ENCODE assay signal across 1 cellular context in the genomic region with DNA sequence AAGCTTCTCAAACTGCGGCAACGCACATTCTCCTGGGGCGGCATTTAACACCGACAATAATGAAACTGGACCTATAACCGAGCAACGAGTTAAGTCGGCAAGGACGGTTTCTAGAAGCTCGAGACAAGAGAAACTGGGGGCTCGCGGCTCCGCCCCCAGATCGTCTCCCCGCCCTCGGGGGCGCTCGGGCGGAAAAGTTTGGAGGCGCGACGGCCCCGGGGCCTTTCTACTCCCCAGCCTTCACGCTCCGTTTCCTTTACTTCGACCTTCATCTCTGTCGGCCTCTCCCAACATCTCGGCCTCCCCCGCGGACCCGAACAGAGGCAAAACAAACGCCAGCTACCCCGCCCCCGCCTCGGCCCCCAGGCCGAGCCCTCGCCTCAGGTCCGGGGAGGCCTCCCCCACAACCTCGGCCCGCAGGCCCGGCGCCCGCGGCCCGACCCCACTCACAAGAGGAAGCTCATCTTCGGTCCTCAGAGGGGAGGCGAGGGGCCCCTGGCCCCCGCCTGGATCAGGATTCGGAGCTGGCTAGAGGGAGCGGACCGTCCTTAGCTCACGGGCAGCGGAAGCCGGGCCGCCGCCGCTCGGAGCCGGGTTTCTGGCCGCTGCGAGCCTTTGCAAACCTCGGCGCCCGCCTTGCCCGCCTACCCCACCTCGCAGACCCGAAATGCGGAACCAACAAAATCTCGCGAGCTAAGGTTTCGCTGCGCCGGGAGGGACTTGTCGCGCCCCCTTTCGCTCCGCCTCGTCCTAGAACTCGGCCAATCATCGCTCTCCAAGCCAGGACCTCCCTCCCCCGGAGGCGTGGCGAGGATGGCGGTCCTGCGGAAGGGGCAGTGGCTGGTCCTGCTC.
TF ChIP-seq lines count a peak whose summit lies in the region.

A gene (minus strand): TSS at position 669 of the 852 bp plus-strand sequence. CDS start 205 bp downstream, at position 464.

TF ChIP-seq in HepG2, 621 proteins besides CTCF, POLR2A, EP300 and RAD21 (continued from another document and continues in another):
- TF ChIP-seq, protein P1, sequence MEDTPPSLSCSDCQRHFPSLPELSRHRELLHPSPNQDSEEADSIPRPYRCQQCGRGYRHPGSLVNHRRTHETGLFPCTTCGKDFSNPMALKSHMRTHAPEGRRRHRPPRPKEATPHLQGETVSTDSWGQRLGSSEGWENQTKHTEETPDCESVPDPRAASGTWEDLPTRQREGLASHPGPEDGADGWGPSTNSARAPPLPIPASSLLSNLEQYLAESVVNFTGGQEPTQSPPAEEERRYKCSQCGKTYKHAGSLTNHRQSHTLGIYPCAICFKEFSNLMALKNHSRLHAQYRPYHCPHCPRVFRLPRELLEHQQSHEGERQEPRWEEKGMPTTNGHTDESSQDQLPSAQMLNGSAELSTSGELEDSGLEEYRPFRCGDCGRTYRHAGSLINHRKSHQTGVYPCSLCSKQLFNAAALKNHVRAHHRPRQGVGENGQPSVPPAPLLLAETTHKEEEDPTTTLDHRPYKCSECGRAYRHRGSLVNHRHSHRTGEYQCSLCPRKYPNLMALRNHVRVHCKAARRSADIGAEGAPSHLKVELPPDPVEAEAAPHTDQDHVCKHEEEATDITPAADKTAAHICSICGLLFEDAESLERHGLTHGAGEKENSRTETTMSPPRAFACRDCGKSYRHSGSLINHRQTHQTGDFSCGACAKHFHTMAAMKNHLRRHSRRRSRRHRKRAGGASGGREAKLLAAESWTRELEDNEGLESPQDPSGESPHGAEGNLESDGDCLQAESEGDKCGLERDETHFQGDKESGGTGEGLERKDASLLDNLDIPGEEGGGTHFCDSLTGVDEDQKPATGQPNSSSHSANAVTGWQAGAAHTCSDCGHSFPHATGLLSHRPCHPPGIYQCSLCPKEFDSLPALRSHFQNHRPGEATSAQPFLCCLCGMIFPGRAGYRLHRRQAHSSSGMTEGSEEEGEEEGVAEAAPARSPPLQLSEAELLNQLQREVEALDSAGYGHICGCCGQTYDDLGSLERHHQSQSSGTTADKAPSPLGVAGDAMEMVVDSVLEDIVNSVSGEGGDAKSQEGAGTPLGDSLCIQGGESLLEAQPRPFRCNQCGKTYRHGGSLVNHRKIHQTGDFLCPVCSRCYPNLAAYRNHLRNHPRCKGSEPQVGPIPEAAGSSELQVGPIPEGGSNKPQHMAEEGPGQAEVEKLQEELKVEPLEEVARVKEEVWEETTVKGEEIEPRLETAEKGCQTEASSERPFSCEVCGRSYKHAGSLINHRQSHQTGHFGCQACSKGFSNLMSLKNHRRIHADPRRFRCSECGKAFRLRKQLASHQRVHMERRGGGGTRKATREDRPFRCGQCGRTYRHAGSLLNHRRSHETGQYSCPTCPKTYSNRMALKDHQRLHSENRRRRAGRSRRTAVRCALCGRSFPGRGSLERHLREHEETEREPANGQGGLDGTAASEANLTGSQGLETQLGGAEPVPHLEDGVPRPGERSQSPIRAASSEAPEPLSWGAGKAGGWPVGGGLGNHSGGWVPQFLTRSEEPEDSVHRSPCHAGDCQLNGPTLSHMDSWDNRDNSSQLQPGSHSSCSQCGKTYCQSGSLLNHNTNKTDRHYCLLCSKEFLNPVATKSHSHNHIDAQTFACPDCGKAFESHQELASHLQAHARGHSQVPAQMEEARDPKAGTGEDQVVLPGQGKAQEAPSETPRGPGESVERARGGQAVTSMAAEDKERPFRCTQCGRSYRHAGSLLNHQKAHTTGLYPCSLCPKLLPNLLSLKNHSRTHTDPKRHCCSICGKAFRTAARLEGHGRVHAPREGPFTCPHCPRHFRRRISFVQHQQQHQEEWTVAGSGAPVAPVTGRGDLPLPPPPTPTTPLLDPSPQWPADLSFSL (CRISPR knock-in tag; IDR thresholded peaks at IDR 0.05): no peak
- TF ChIP-seq SIX1 (CRISPR knock-in tag; IDR thresholded peaks at IDR 0.05; ENCODE audit: borderline replicate concordance): no peak
- no peak for TF ChIP-seq HMG20B (CRISPR knock-in tag; conservative IDR thresholded peaks at IDR 0.05)
- no peak; the same call in 1 of the 2 replicates for TF ChIP-seq CHCHD3 (CRISPR knock-in tag; IDR thresholded peaks at IDR 0.05)
- TF ChIP-seq, protein P2, sequence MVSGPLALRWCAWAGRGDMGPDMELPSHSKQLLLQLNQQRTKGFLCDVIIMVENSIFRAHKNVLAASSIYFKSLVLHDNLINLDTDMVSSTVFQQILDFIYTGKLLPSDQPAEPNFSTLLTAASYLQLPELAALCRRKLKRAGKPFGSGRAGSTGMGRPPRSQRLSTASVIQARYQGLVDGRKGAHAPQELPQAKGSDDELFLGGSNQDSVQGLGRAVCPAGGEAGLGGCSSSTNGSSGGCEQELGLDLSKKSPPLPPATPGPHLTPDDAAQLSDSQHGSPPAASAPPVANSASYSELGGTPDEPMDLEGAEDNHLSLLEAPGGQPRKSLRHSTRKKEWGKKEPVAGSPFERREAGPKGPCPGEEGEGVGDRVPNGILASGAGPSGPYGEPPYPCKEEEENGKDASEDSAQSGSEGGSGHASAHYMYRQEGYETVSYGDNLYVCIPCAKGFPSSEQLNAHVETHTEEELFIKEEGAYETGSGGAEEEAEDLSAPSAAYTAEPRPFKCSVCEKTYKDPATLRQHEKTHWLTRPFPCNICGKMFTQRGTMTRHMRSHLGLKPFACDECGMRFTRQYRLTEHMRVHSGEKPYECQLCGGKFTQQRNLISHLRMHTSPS (CRISPR knock-in tag; IDR thresholded peaks at IDR 0.05; ENCODE audit: low read depth): 0 out of 2 replicates have a peak, but pooled peaks have one; percentile 21
- peak; percentile 62 for TF ChIP-seq KAT7 (CRISPR knock-in tag; IDR thresholded peaks at IDR 0.05; ENCODE audit: borderline replicate concordance)
- no peak for TF ChIP-seq ZNF589 (CRISPR knock-in tag; conservative IDR thresholded peaks at IDR 0.05)
- peak; percentile 90 for TF ChIP-seq ZNF605 (CRISPR knock-in tag; IDR thresholded peaks at IDR 0.05)
- no peak; the same call in 1 of the 2 replicates for TF ChIP-seq ZIK1 (CRISPR knock-in tag; IDR thresholded peaks at IDR 0.05; ENCODE audit: borderline replicate concordance, low read depth)
- no peak for TF ChIP-seq KDM6A (CRISPR knock-in tag; IDR thresholded peaks at IDR 0.05; ENCODE audit: low read depth)
- no peak for TF ChIP-seq TCF12 (IDR thresholded peaks at IDR 0.05)
- no peak for TF ChIP-seq TCF12 (CRISPR knock-in tag; IDR thresholded peaks at IDR 0.05)
- no peak for TF ChIP-seq JUN (CRISPR knock-in tag; IDR thresholded peaks at IDR 0.05)
- TF ChIP-seq RBFOX2 (IDR thresholded peaks at IDR 0.05; ENCODE audit: low read depth, low read length): peak; percentile 99
- TF ChIP-seq ZNF446 (CRISPR knock-in tag; IDR thresholded peaks at IDR 0.05): no peak
- TF ChIP-seq PITX1 (CRISPR knock-in tag; IDR thresholded peaks at IDR 0.05): peak; percentile 3; the same call in 1 of the 2 replicates
- peak; percentile 72 for TF ChIP-seq HOXA5 (CRISPR knock-in tag; IDR thresholded peaks at IDR 0.05)
- TF ChIP-seq KDM1A (CRISPR knock-in tag; IDR thresholded peaks at IDR 0.05): no peak
- peak; percentile 81; the same call in 1 of the 2 replicates for TF ChIP-seq GLI4 (CRISPR knock-in tag; IDR thresholded peaks at IDR 0.05; ENCODE audit: borderline replicate concordance)
- TF ChIP-seq ZSCAN20 (CRISPR knock-in tag; IDR thresholded peaks at IDR 0.05; ENCODE audit: borderline replicate concordance): no peak
- TF ChIP-seq, protein P3, sequence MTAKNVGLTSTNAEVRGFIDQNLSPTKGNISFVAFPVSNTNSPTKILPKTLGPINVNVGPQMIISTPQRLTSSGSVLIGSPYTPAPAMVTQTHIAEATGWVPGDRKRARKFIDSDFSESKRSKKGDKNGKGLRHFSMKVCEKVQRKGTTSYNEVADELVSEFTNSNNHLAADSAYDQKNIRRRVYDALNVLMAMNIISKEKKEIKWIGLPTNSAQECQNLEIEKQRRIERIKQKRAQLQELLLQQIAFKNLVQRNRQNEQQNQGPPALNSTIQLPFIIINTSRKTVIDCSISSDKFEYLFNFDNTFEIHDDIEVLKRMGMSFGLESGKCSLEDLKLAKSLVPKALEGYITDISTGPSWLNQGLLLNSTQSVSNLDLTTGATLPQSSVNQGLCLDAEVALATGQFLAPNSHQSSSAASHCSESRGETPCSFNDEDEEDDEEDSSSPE (CRISPR knock-in tag; IDR thresholded peaks at IDR 0.05): no peak; the same call in 1 of the 2 replicates
- no peak for TF ChIP-seq ZNF879 (CRISPR knock-in tag; IDR thresholded peaks at IDR 0.05)
- TF ChIP-seq, protein P4, sequence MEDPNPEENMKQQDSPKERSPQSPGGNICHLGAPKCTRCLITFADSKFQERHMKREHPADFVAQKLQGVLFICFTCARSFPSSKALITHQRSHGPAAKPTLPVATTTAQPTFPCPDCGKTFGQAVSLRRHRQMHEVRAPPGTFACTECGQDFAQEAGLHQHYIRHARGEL (CRISPR knock-in tag; IDR thresholded peaks at IDR 0.05): no peak
- TF ChIP-seq, protein P5, sequence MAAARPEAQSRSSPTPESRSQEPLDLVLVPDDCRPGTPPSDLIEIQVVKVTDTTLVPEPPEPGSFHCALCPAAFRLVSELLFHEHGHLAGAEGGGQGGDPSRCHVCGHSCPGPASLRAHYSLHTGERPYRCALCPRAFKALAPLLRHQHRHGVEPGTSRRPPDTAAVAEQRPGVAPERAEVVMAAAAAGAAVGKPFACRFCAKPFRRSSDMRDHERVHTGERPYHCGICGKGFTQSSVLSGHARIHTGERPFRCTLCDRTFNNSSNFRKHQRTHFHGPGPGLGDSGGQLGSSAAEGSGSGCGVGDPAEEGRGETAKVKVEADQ (CRISPR knock-in tag; IDR thresholded peaks at IDR 0.05; ENCODE audit: borderline replicate concordance): peak; percentile 91; the same call in 1 of the 2 replicates
- peak; percentile 49; the same call in 1 of the 2 replicates for TF ChIP-seq SAFB2 (CRISPR knock-in tag; IDR thresholded peaks at IDR 0.05; ENCODE audit: borderline replicate concordance, low read depth)
- TF ChIP-seq, protein P6, sequence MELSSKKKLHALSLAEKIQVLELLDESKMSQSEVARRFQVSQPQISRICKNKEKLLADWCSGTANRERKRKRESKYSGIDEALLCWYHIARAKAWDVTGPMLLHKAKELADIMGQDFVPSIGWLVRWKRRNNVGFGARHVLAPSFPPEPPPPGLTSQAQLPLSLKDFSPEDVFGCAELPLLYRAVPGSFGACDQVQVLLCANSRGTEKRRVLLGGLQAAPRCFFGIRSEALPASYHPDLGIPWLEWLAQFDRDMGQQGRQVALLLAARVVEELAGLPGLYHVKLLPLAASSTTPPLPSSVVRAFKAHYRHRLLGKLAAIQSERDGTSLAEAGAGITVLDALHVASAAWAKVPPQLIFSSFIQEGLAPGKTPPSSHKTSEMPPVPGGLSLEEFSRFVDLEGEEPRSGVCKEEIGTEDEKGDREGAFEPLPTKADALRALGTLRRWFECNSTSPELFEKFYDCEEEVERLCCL (CRISPR knock-in tag; IDR thresholded peaks at IDR 0.05; ENCODE audit: borderline replicate concordance): no peak; the same call in 1 of the 2 replicates
- TF ChIP-seq FOXK2 (IDR thresholded peaks at IDR 0.05): no peak
- peak; percentile 81 for TF ChIP-seq SRSF1 (optimal IDR thresholded peaks at IDR 0.05; ENCODE audit: low read depth, low read length)
- no peak; the same call in 1 of the 2 replicates for TF ChIP-seq ZNF709 (CRISPR knock-in tag; IDR thresholded peaks at IDR 0.05)
- TF ChIP-seq, protein P7, sequence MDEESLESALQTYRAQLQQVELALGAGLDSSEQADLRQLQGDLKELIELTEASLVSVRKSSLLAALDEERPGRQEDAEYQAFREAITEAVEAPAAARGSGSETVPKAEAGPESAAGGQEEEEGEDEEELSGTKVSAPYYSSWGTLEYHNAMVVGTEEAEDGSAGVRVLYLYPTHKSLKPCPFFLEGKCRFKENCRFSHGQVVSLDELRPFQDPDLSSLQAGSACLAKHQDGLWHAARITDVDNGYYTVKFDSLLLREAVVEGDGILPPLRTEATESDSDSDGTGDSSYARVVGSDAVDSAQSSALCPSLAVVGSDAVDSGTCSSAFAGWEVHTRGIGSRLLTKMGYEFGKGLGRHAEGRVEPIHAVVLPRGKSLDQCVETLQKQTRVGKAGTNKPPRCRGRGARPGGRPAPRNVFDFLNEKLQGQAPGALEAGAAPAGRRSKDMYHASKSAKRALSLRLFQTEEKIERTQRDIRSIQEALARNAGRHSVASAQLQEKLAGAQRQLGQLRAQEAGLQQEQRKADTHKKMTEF (CRISPR knock-in tag; IDR thresholded peaks at IDR 0.05): peak; percentile 94
- TF ChIP-seq, protein P8, sequence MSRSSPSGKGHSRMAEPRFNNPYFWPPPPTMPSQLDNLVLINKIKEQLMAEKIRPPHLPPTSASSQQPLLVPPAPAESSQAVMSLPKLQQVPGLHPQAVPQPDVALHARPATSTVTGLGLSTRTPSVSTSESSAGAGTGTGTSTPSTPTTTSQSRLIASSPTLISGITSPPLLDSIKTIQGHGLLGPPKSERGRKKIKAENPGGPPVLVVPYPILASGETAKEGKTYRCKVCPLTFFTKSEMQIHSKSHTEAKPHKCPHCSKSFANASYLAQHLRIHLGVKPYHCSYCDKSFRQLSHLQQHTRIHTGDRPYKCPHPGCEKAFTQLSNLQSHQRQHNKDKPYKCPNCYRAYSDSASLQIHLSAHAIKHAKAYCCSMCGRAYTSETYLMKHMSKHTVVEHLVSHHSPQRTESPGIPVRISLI (CRISPR knock-in tag; IDR thresholded peaks at IDR 0.05; ENCODE audit: borderline replicate concordance): no peak
- TF ChIP-seq, protein P9, sequence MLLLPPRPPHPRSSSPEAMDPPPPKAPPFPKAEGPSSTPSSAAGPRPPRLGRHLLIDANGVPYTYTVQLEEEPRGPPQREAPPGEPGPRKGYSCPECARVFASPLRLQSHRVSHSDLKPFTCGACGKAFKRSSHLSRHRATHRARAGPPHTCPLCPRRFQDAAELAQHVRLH (CRISPR knock-in tag; IDR thresholded peaks at IDR 0.05; ENCODE audit: borderline replicate concordance, low read depth): peak; percentile 24; the same call in 1 of the 2 replicates
- TF ChIP-seq MTA1 (CRISPR knock-in tag; IDR thresholded peaks at IDR 0.05; ENCODE audit: borderline replicate concordance): 0 out of 2 replicates have a peak, but pooled peaks have one; percentile 29
- TF ChIP-seq NCOA2 (CRISPR knock-in tag; IDR thresholded peaks at IDR 0.05): no peak
- TF ChIP-seq ZNF678 (CRISPR knock-in tag; IDR thresholded peaks at IDR 0.05): peak; percentile 37; the same call in 1 of the 2 replicates
- 0 out of 2 replicates have a peak, but pooled peaks have one; percentile 65 for TF ChIP-seq KDM3A (CRISPR knock-in tag; IDR thresholded peaks at IDR 0.05; ENCODE audit: low read depth)
- TF ChIP-seq ATAD3A (CRISPR knock-in tag; IDR thresholded peaks at IDR 0.05): no peak
- TF ChIP-seq, protein P10, sequence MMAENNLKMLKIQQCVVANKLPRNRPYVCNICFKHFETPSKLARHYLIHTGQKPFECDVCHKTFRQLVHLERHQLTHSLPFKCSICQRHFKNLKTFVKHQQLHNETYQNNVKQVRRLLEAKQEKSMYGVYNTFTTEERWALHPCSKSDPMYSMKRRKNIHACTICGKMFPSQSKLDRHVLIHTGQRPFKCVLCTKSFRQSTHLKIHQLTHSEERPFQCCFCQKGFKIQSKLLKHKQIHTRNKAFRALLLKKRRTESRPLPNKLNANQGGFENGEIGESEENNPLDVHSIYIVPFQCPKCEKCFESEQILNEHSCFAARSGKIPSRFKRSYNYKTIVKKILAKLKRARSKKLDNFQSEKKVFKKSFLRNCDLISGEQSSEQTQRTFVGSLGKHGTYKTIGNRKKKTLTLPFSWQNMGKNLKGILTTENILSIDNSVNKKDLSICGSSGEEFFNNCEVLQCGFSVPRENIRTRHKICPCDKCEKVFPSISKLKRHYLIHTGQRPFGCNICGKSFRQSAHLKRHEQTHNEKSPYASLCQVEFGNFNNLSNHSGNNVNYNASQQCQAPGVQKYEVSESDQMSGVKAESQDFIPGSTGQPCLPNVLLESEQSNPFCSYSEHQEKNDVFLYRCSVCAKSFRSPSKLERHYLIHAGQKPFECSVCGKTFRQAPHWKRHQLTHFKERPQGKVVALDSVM (CRISPR knock-in tag; IDR thresholded peaks at IDR 0.05): peak; percentile 82
- no peak; the same call in none of the 2 replicates for TF ChIP-seq ZNF33B (CRISPR knock-in tag; IDR thresholded peaks at IDR 0.05)
